15 cellular contexts compared by ENCODE assay signal in genomic region chr10:102595914-102596313, GRCh38. TPM values are rescaled to one million over a fixed set of nuclear protein-coding genes. Genes with fewer than 3 reads are reported as not detected.
A peak's percentile ranks its signal among the peaks of the same experiment; 100 is the strongest.
DNase-seq lines count a peak whose midpoint lies in the region; ATAC-seq and TF ChIP-seq lines count a peak whose summit lies in the region.
"Had no signal": no experiment of that assay in that cellular context is flagged by ENCODE, and none has a peak within 500 bp of the region (broad histone marks: within the 10 kb centered on the region; RNA-seq: fewer than 3 reads in every experiment).

No MANE protein-coding gene starts in this region.

- no peak for TF ChIP-seq POLR2A in transverse colon (IDR thresholded peaks at IDR 0.05)

- H3K4me1 ChIP-seq in left ventricle myocardium inferior, result peaks cover 58% of the 10 kb centered on the region
- peaks cover 74% of the 10 kb centered on the region for H3K4me1 ChIP-seq in mesodermal cell (ENCODE audit: control insufficient read depth, insufficient read depth, low read length, poor library complexity, severe bottlenecking)
- H3K4me1 ChIP-seq in transverse colon, result peaks cover 4 to 40% (median 14%) of the 10 kb centered on the region in 4 donors

- TF ChIP-seq CTCF in left ventricle myocardium inferior (IDR thresholded peaks at IDR 0.05; ENCODE audit: borderline replicate concordance) (no peak), transverse colon (IDR thresholded peaks at IDR 0.05) (no peak), natural killer cell (IDR thresholded peaks at IDR 0.05) (no peak)

- H3K27me3 ChIP-seq in left ventricle myocardium inferior (ENCODE audit: low read depth), result no peaks in the 10 kb centered on the region
- no peaks in the 10 kb centered on the region for H3K27me3 ChIP-seq in transverse colon
- H3K27me3 ChIP-seq: gastrocnemius medialis had no signal

- no peak for TF ChIP-seq EP300 in transverse colon (IDR thresholded peaks at IDR 0.05; ENCODE audit: low read depth)

- ATAC-seq in Right ventricle myocardium inferior, result no peak
- no peak for ATAC-seq in GM18511 (IDR thresholded peaks at IDR 0.05; ENCODE audit: unreplicated experiment)
- ATAC-seq in natural killer cell, result no peak
- ATAC-seq: stimulated activated naive CD8-positive, alpha-beta T cell treated with anti-CD3 and anti-CD28 coated beads, Interleukin-15, Interleukin-2, amounts not matched to agents 100 U/mL and 50 U/mL, for 24 hours had no signal

- in situ Hi-C loops in transverse colon (cut with MboI; ENCODE audit: low pct_ligation_motif_present in 1 of 4, low pct_unique_long_range_greater_than_20kb in 1 of 4, low sequenced_read_pairs in 3 of 4), result loop anchor here in 1 of 4 donors (25.0 kb wide), 1 partner anchor 209 kb away; the partner anchor contains the start of gene NFKB2

- no peaks in the 10 kb centered on the region for H3K27me3 Mint-ChIP-seq in natural killer cell (ENCODE audit: low read depth in 2 of 2)
- H3K27me3 Mint-ChIP-seq: activated CD4-positive, alpha-beta memory T cell treated with anti-CD3 and anti-CD28 coated beads for 36 hours; natural killer cell treated with Interleukin-12 subunit alpha and Interleukin-12 subunit beta and Interleukin-15 and Interleukin-18, amount 100 ng/mL, for 72 hours had no signal

- no peaks in the 10 kb centered on the region for H3K9me3 Mint-ChIP-seq in natural killer cell
- H3K9me3 Mint-ChIP-seq: activated CD4-positive, alpha-beta memory T cell treated with anti-CD3 and anti-CD28 coated beads for 36 hours; CD8-positive, alpha-beta T cell; natural killer cell treated with Interleukin-12 subunit alpha and Interleukin-12 subunit beta and Interleukin-15 and Interleukin-18, amount 100 ng/mL, for 72 hours had no signal

- H3K36me3 Mint-ChIP-seq in natural killer cell, result no peaks in the 10 kb centered on the region
- H3K36me3 Mint-ChIP-seq: natural killer cell treated with Interleukin-12 subunit alpha and Interleukin-12 subunit beta and Interleukin-15 and Interleukin-18, amount 100 ng/mL, for 72 hours had no signal

- no peak overlapping the region for H3K4me3 ChIP-seq in left ventricle myocardium inferior
- no peak overlapping the region for H3K4me3 ChIP-seq in mesodermal cell (ENCODE audit: extremely low read depth, insufficient read depth, low read length, poor library complexity, severe bottlenecking)
- no peak overlapping the region for H3K4me3 ChIP-seq in transverse colon
- H3K4me3 ChIP-seq: gastrocnemius medialis had no signal

- H3K9me3 ChIP-seq in left ventricle myocardium inferior (replicated peaks), result no peaks in the 10 kb centered on the region
- H3K9me3 ChIP-seq in mesodermal cell (ENCODE audit: control insufficient read depth, low read length), result no peaks in the 10 kb centered on the region
- no peaks in the 10 kb centered on the region for H3K9me3 ChIP-seq in transverse colon
- H3K9me3 ChIP-seq: gastrocnemius medialis had no signal

- 77 to 92% methylated on average over 4 of the region's 4 CpGs for WGBS in mesodermal cell (ENCODE audit: insufficient coverage in 2 of 2), 2 experiments
- 86% methylated on average over 4 of the region's 4 CpGs; no CpG with 5 or more reads in 1 of the 2 donors for WGBS in transverse colon (ENCODE audit: low coverage in 1 of 2), 2 donors

- DNase-seq in left ventricle myocardium inferior (no peak), Right ventricle myocardium inferior (ENCODE audit: missing footprints) (no peak), transverse colon (no peak), LoVo (ENCODE audit: low spot score) (no peak), natural killer cell (no peak)
- DNase-seq: DMS79 treated with DMSO at 0.1 percent for 48 hours, NCI-H1417 treated with DMSO at 0.1 percent for 48 hours had no signal

- intact Hi-C loops in left ventricle myocardium inferior (cut with micrococcal nuclease), result no loop called here
- intact Hi-C loops in Right ventricle myocardium inferior (cut with DNase I), result loop anchor here (2.0 to 10.0 kb wide), 3 partner anchors 49 to 371 kb away; partner anchors contain the start of genes ACTR1A, ELOVL3, SUFU and TRIM8
- intact Hi-C loops in transverse colon (cut with DNase I; ENCODE audit: low total_unique reads), result no loop called here
- intact Hi-C loops in natural killer cell (cut with micrococcal nuclease), result no loop called here

- H3K27ac ChIP-seq in left ventricle myocardium inferior (replicated peaks) (peak overlapping the region; percentile 89), cingulate gyrus (ENCODE audit: low read depth, low read length) (peak overlapping the region; percentile 66), mesodermal cell (ENCODE audit: low read depth, low read length, severe bottlenecking) (peak overlapping the region; percentile 58), transverse colon (peak overlapping the region in 3 of 4 donors; percentile 41 to 61 (median 60))

- peaks cover 31% of the 10 kb centered on the region for H3K36me3 ChIP-seq in left ventricle myocardium inferior
- H3K36me3 ChIP-seq in mesodermal cell (ENCODE audit: control insufficient read depth, insufficient read depth, low read length), result peaks cover 76% of the 10 kb centered on the region
- H3K36me3 ChIP-seq in transverse colon, result no peaks in the 10 kb centered on the region

- H3K27ac Mint-ChIP-seq in natural killer cell, result no peak overlapping the region
- H3K27ac Mint-ChIP-seq: activated CD4-positive, alpha-beta memory T cell treated with anti-CD3 and anti-CD28 coated beads for 36 hours; CD8-positive, alpha-beta T cell; natural killer cell treated with Interleukin-12 subunit alpha and Interleukin-12 subunit beta and Interleukin-15 and Interleukin-18, amount 100 ng/mL, for 72 hours had no signal

- no peaks in the 10 kb centered on the region for H3K4me1 Mint-ChIP-seq in natural killer cell

- no peak overlapping the region for H3K4me3 Mint-ChIP-seq in natural killer cell
- H3K4me3 Mint-ChIP-seq: activated CD4-positive, alpha-beta memory T cell treated with anti-CD3 and anti-CD28 coated beads for 36 hours; CD8-positive, alpha-beta T cell; natural killer cell treated with Interleukin-12 subunit alpha and Interleukin-12 subunit beta and Interleukin-15 and Interleukin-18, amount 100 ng/mL, for 72 hours had no signal

RNA-seq across cellular contexts. Expression of gene TRIM8, which starts 48.4 kb away (rescaled TPM):
- total RNA-seq in left ventricle myocardium inferior (95.1 TPM), Right ventricle myocardium inferior (109 TPM), transverse colon (100 to 1,000 TPM in 1 of 4 donors, 10 to 100 TPM in 3; 59.1 to 108 (median 66.8) TPM), natural killer cell (10 to 100 TPM; 81.9 to 87.8 (median 86.2) TPM)
- 138 TPM for polyA plus RNA-seq in mesodermal cell (2013, experiment 1 of 2)
- polyA plus RNA-seq in mesodermal cell (2013, experiment 2 of 2), result 118 TPM
